9 cellular contexts compared by ENCODE assay signal in genomic region chr2:64975232-64975791, GRCh38. TPM values are rescaled to one million over a fixed set of nuclear protein-coding genes. Genes with fewer than 3 reads are reported as not detected.
DNase-seq lines count a peak whose midpoint lies in the region; ATAC-seq and TF ChIP-seq lines count a peak whose summit lies in the region.
"Had no signal": no experiment of that assay in that cellular context is flagged by ENCODE, and none has a peak within 500 bp of the region (broad histone marks: within the 10 kb centered on the region; RNA-seq: fewer than 3 reads in every experiment).

No MANE protein-coding gene starts in this region.

- H2AFZ ChIP-seq in SK-N-SH (ENCODE audit: low read depth), result no peak overlapping the region; the same call in 1 of the 2 replicates

- no peaks in the 10 kb centered on the region for H3K36me3 Mint-ChIP-seq in endothelial cell (ENCODE audit: low read depth, unreplicated experiment)
- H3K36me3 Mint-ChIP-seq in CD14-positive monocyte, result no peaks in the 10 kb centered on the region

- H3K4me3 Mint-ChIP-seq in endothelial cell (ENCODE audit: unreplicated experiment) (no peak overlapping the region), CD14-positive monocyte (no peak overlapping the region)

- H3K4me3 ChIP-seq in SK-N-SH (ENCODE audit: low read depth in 2 of 2, low read length in 1 of 2), result no peak overlapping the region
- H3K4me3 ChIP-seq: HAP-1 had no signal

- H3K79me2 ChIP-seq in SK-N-SH (ENCODE audit: insufficient read depth), result no peaks in the 10 kb centered on the region

- peak in 1 of 2 experiments; percentile 60; a peak in 2 of 4 replicates for TF ChIP-seq EP300 in SK-N-SH (IDR thresholded peaks at IDR 0.05; ENCODE audit: borderline replicate concordance in 1 of 2, low read depth in 1 of 2, low read length in 1 of 2)

- H3K27me3 ChIP-seq in SK-N-SH (ENCODE audit: insufficient read depth), result no peaks in the 10 kb centered on the region

- H3F3A ChIP-seq in SK-N-SH (replicated peaks; ENCODE audit: insufficient read depth), result peaks cover 16% of the 10 kb centered on the region

- WGBS in SK-N-SH (ENCODE audit: low lambda C conversion rate), result 6% methylated on average over 4 of the region's 4 CpGs

- H3K4me1 Mint-ChIP-seq in endothelial cell (ENCODE audit: unreplicated experiment), result no peaks in the 10 kb centered on the region
- H3K4me1 Mint-ChIP-seq in CD14-positive monocyte, result peaks cover 13% of the 10 kb centered on the region

- no peak overlapping the region for H3K27ac Mint-ChIP-seq in endothelial cell (ENCODE audit: unreplicated experiment)
- peak overlapping the region in 1 of 7 donors; percentile 38 for H3K27ac Mint-ChIP-seq in CD14-positive monocyte

- CTCF ChIA-PET in SK-N-SH (lab: Yijun Ruan, JAX), result interaction anchor here (1.1 to 1.4 kb wide), 2 partner anchors 11 to 14 kb away, joined by 3 to 5 read pairs; no protein-coding TSS in a partner anchor

- H3K27ac ChIP-seq in SK-N-SH (ENCODE audit: low read depth in 2 of 2, low read length in 1 of 2), result peak overlapping the region; percentile 31 to 57; a peak in 3 of 4 replicates

- H3K9me2 ChIP-seq in SK-N-SH, result no peaks in the 10 kb centered on the region

- POLR2A ChIA-PET in SK-N-SH (lab: Yijun Ruan, JAX), result no interaction called here

- DNase-seq in GM03348 (ENCODE audit: low spot score) (peak; percentile 75), SK-N-SH (no peak), fibroblast of the conjunctiva (ENCODE audit: low read depth) (peak; percentile 23), omental fat pad (ENCODE audit: low spot score) (peak; percentile 38), endothelial cell (ENCODE audit: low spot score) (no peak), UCSD-AML1 (lab: John Stamatoyannopoulos, UW; ENCODE audit: unreplicated experiment) (no peak), CD14-positive monocyte (ENCODE audit: low spot score) (no peak)
- DNase-seq in stimulated activated CD4-positive, alpha-beta T cell treated with anti-CD3 and anti-CD28 coated beads, Interleukin-4, amount 100 ng/mL, for 4 hours, result no peak

- no peaks in the 10 kb centered on the region for H3K9me3 Mint-ChIP-seq in endothelial cell (ENCODE audit: unreplicated experiment)
- no peaks in the 10 kb centered on the region for H3K9me3 Mint-ChIP-seq in CD14-positive monocyte

- H3K4me2 ChIP-seq in SK-N-SH, result peak overlapping the region; percentile 56

- no peak for TF ChIP-seq CTCF in SK-N-SH (IDR thresholded peaks at IDR 0.05)
- TF ChIP-seq CTCF in omental fat pad (IDR thresholded peaks at IDR 0.05), result no peak
- no peak for TF ChIP-seq CTCF in endothelial cell (IDR thresholded peaks at IDR 0.05; ENCODE audit: unreplicated experiment)
- no peak for TF ChIP-seq CTCF in CD14-positive monocyte (IDR thresholded peaks at IDR 0.05)

- no peaks in the 10 kb centered on the region for H3K36me3 ChIP-seq in SK-N-SH (replicated peaks in 1 of 2; ENCODE audit: control insufficient read depth in 1 of 2, insufficient read depth in 2 of 2, low read length in 1 of 2)
- H3K36me3 ChIP-seq: HAP-1 had no signal

- H3K9me3 ChIP-seq in SK-N-SH, result no peaks in the 10 kb centered on the region
- H3K9me3 ChIP-seq: HAP-1 had no signal

- intact Hi-C loops in CD14-positive monocyte (cut with micrococcal nuclease), result no loop called here

- no peaks in the 10 kb centered on the region for H4K20me1 ChIP-seq in SK-N-SH (ENCODE audit: insufficient read depth)

- peaks cover 4 to 19% of the 10 kb centered on the region in 2 experiments; a peak in 3 of 4 replicates for H3K4me1 ChIP-seq in SK-N-SH (ENCODE audit: control insufficient read depth in 1 of 2, insufficient read depth in 2 of 2, low read depth in 1 of 2, low read length in 1 of 2)
- H3K4me1 ChIP-seq: HAP-1 had no signal

- peak; percentile 94 for ATAC-seq in omental fat pad (ENCODE audit: low FRiP score)

- H3K9ac ChIP-seq in SK-N-SH, result no peak overlapping the region

- no peak for TF ChIP-seq RAD21 in SK-N-SH (IDR thresholded peaks at IDR 0.05; ENCODE audit: low read length)

- H3K27me3 Mint-ChIP-seq in endothelial cell (ENCODE audit: unreplicated experiment) (no peaks in the 10 kb centered on the region), CD14-positive monocyte (ENCODE audit: low read depth in 3 of 3) (peaks cover 0 to 3% (median 0%) of the 10 kb centered on the region in 3 donors)

TF ChIP-seq in SK-N-SH, 30 proteins besides CTCF, POLR2A, EP300 and RAD21 (continues in another document):
- TF ChIP-seq PBX3 (IDR thresholded peaks at IDR 0.05) (peak; percentile 78), SMC3 (IDR thresholded peaks at IDR 0.05; ENCODE audit: low read depth, low read length) (no peak), SIN3A (IDR thresholded peaks at IDR 0.05; ENCODE audit: borderline replicate concordance, low read depth, low read length) (no peak), FOSL2 (IDR thresholded peaks at IDR 0.05; ENCODE audit: borderline replicate concordance, low read depth) (peak; percentile 88; the same call in 1 of the 2 replicates), JUND (IDR thresholded peaks at IDR 0.05) (peak; percentile 93), RFX5 (IDR thresholded peaks at IDR 0.05; ENCODE audit: low read length) (no peak), USF1 (IDR thresholded peaks at IDR 0.05; ENCODE audit: borderline replicate concordance, low read depth) (peak; percentile 54; the same call in 1 of the 2 replicates), RCOR1 (IDR thresholded peaks at IDR 0.05; ENCODE audit: low read length) (no peak), IRF3 (IDR thresholded peaks at IDR 0.05; ENCODE audit: low read depth, low read length) (no peak), YY1 (IDR thresholded peaks at IDR 0.05; ENCODE audit: low read depth) (peak; percentile 22; the same call in 1 of the 2 replicates), MXI1 (IDR thresholded peaks at IDR 0.05; ENCODE audit: low read depth, low read length) (no peak), GABPA (IDR thresholded peaks at IDR 0.05; ENCODE audit: low read depth) (no peak), REST (IDR thresholded peaks at IDR 0.05; ENCODE audit: low read depth, low read length) (no peak), TEAD4 (IDR thresholded peaks at IDR 0.05; ENCODE audit: borderline replicate concordance, insufficient read depth) (peak; percentile 87), ELF1 (IDR thresholded peaks at IDR 0.05) (no peak), MAX (IDR thresholded peaks at IDR 0.05; ENCODE audit: low read depth) (peak; percentile 89)

RNA-seq across cellular contexts. Expression of gene SLC1A4, which starts 13.9 kb away (rescaled TPM):
- 4.4 and 4.7 TPM in 2 replicates for polyA plus RNA-seq in SK-N-SH (2012; rRNA removed)
- 2.8 and 3.3 TPM in 2 replicates for polyA plus RNA-seq in SK-N-SH (2012; cell fraction: cytosol; rRNA removed)
- 4.3 and 6.0 TPM in 2 replicates for polyA plus RNA-seq in SK-N-SH (2012; cell fraction: nucleus; rRNA removed)
- total RNA-seq in omental fat pad, result 10 to 100 TPM in 1 of 4 donors, 1 to 10 TPM in 3; 6.5 to 14.4 (median 7.0) TPM
- 41.4 TPM for total RNA-seq in endothelial cell (ENCODE audit: unreplicated experiment)
- 1 to 10 TPM; 4.4 to 4.5 TPM for polyA plus RNA-seq in CD14-positive monocyte

Comparison
In these comparisons a context has a peak if more than half of its experiments do, and no peak if none do; other contexts are left out.
1. DNase-seq: peak in GM03348 (single experiment), fibroblast of the conjunctiva (single experiment) and omental fat pad (single experiment); none in SK-N-SH (single experiment), endothelial cell (single experiment), UCSD-AML1 (single experiment), stimulated activated CD4-positive, alpha-beta T cell treated with anti-CD3 and anti-CD28 coated beads, Interleukin-4, amount 100 ng/mL, for 4 hours (0 of 2) and CD14-positive monocyte (single experiment).